Comparison of ENCODE assay signal across 19 cellular contexts in the genomic region with DNA sequence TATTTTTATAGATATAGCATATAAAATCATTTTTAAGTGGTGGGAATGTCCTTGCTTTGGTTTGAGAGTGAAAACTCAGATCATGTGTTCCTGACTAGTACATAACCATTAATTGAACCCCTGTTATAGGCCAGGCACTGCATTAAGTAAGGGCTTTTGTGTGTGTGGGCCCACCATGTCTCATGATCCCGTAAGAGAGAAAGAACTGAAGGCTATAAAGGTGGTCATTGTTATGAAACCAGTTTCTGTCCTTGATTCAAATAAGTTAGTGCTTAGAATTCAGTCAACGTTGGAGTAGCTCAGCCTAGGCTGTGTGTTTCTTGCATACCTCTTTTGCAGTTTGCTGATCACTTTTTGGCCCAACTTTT.
DNase-seq lines count a peak whose midpoint lies in the region; ATAC-seq and TF ChIP-seq lines count a peak whose summit lies in the region.
"Had no signal": no experiment of that assay in that cellular context is flagged by ENCODE, and none has a peak within 500 bp of the region (broad histone marks: within the 10 kb centered on the region; RNA-seq: fewer than 3 reads in every experiment).

No MANE protein-coding gene starts in this region.

- H3K4me3 ChIP-seq in lower lobe of right lung (no peak overlapping the region), H7 (ENCODE audit: insufficient read depth, low read depth, low read length) (no peak overlapping the region), adrenal gland (no peak overlapping the region)
- H3K4me3 ChIP-seq: GM23248 had no signal

- H3K4me3 Mint-ChIP-seq in activated naive CD8-positive, alpha-beta T cell, result no peak overlapping the region
- H3K4me3 Mint-ChIP-seq in activated naive CD8-positive, alpha-beta T cell treated with anti-CD3 and anti-CD28 coated beads, Interleukin-2, amount 50 U/mL, for 24 hours, result no peak overlapping the region
- H3K4me3 Mint-ChIP-seq: immature natural killer cell had no signal

- H3K27me3 ChIP-seq in lower lobe of right lung (ENCODE audit: low read depth) (no peaks in the 10 kb centered on the region), H7 (ENCODE audit: control insufficient read depth, insufficient read depth, low read length) (no peaks in the 10 kb centered on the region), adrenal gland (no peaks in the 10 kb centered on the region)

- no peaks in the 10 kb centered on the region for H3K9me3 Mint-ChIP-seq in activated naive CD8-positive, alpha-beta T cell (ENCODE audit: low read depth)
- H3K9me3 Mint-ChIP-seq in activated naive CD8-positive, alpha-beta T cell treated with anti-CD3 and anti-CD28 coated beads, Interleukin-2, amount 50 U/mL, for 24 hours, result no peaks in the 10 kb centered on the region
- H3K9me3 Mint-ChIP-seq: immature natural killer cell had no signal

- H3K36me3 ChIP-seq in lower lobe of right lung (no peaks in the 10 kb centered on the region), H7 (replicated peaks; ENCODE audit: control insufficient read depth, insufficient read depth, low read length) (no peaks in the 10 kb centered on the region), adrenal gland (replicated peaks in 1 of 2) (no peaks in the 10 kb centered on the region)

- TF ChIP-seq CTCF in VCaP (conservative IDR thresholded peaks at IDR 0.05) (no peak), lower lobe of right lung (IDR thresholded peaks at IDR 0.05) (no peak), adrenal gland (IDR thresholded peaks at IDR 0.05) (no peak)

- no peaks in the 10 kb centered on the region for H3K9me3 ChIP-seq in lower lobe of right lung
- H3K9me3 ChIP-seq in adrenal gland (replicated peaks in 1 of 3), result no peaks in the 10 kb centered on the region

- no peaks in the 10 kb centered on the region for H3K36me3 Mint-ChIP-seq in activated naive CD8-positive, alpha-beta T cell
- no peaks in the 10 kb centered on the region for H3K36me3 Mint-ChIP-seq in activated naive CD8-positive, alpha-beta T cell treated with anti-CD3 and anti-CD28 coated beads, Interleukin-2, amount 50 U/mL, for 24 hours (ENCODE audit: low read depth)
- H3K36me3 Mint-ChIP-seq: immature natural killer cell had no signal

- intact Hi-C loops in lower lobe of right lung (cut with DNase I) (no loop called here), adrenal gland (cut with DNase I) (no loop called here)

- ATAC-seq in activated naive CD8-positive, alpha-beta T cell treated with anti-CD3 and anti-CD28 coated beads, Interleukin-2, amount 50 U/mL, for 24 hours, result no peak
- no peak for ATAC-seq in lower lobe of right lung
- ATAC-seq: left ventricle myocardium superior had no signal

- H3K4me1 ChIP-seq in lower lobe of right lung (peaks cover 60% of the 10 kb centered on the region), adrenal gland (replicated peaks in 1 of 2) (peaks cover 7 to 16% of the 10 kb centered on the region in 2 donors)

- H3K27ac ChIP-seq in VCaP (peak overlapping the region; percentile 97), lower lobe of right lung (peak overlapping the region; percentile 56), caudate nucleus (ENCODE audit: low read depth, low read length) (no peak overlapping the region), adrenal gland (no peak overlapping the region)
- H3K27ac ChIP-seq: GM23248 had no signal

- no peak for DNase-seq in activated naive CD8-positive, alpha-beta T cell treated with anti-CD3 and anti-CD28 coated beads, Interleukin-2, amount 50 U/mL, for 24 hours
- DNase-seq in lower lobe of right lung (no peak), H7 (no peak), CD1c-positive myeloid dendritic cell (ENCODE audit: extremely low spot score) (no peak), caudate nucleus (lab: John Stamatoyannopoulos, UW) (no peak), adrenal gland (no peak)
- DNase-seq: activated CD4-positive, alpha-beta T cell treated with anti-CD3 and anti-CD28 coated beads, Interleukin-2, amount 50 U/mL, for 1 hour; C1 segment of cervical spinal cord; dermis blood vessel endothelial cell; DMS79; GM23248; immature natural killer cell; left ventricle myocardium superior; NCI-H146; NCI-H526 treated with DMSO at 0.1 percent for 48 hours; stimulated activated CD4-positive, alpha-beta T cell treated with anti-CD3 and anti-CD28 coated beads, Interleukin-12 subunit alpha, Interleukin-12 subunit beta, amount 100 ng/mL, for 4 hours; SW 1271 had no signal

- H3K27me3 Mint-ChIP-seq in activated naive CD8-positive, alpha-beta T cell, result no peaks in the 10 kb centered on the region
- H3K27me3 Mint-ChIP-seq in activated naive CD8-positive, alpha-beta T cell treated with anti-CD3 and anti-CD28 coated beads, Interleukin-2, amount 50 U/mL, for 24 hours, result no peaks in the 10 kb centered on the region

- 31 to 59% (median 49%) methylated on average over 2 of the region's 2 CpGs for WGBS in adrenal gland, 4 donors

- H3K4me1 Mint-ChIP-seq in activated naive CD8-positive, alpha-beta T cell (ENCODE audit: low read depth), result peaks cover 66% of the 10 kb centered on the region
- peaks cover 66% of the 10 kb centered on the region for H3K4me1 Mint-ChIP-seq in activated naive CD8-positive, alpha-beta T cell treated with anti-CD3 and anti-CD28 coated beads, Interleukin-2, amount 50 U/mL, for 24 hours

- no peak for TF ChIP-seq POLR2A in adrenal gland (IDR thresholded peaks at IDR 0.05)

- peak overlapping the region; percentile 28 for H3K27ac Mint-ChIP-seq in activated naive CD8-positive, alpha-beta T cell
- no peak overlapping the region for H3K27ac Mint-ChIP-seq in activated naive CD8-positive, alpha-beta T cell treated with anti-CD3 and anti-CD28 coated beads, Interleukin-2, amount 50 U/mL, for 24 hours

Comparison
In these comparisons a context has a peak if more than half of its experiments do, and no peak if none do; other contexts are left out.
1. H3K27ac ChIP-seq: peak in VCaP (single experiment) and lower lobe of right lung (single experiment); none in caudate nucleus (single experiment) and adrenal gland (0 of 5).